Comparison of ENCODE assay signal across 15 cellular contexts in the genomic region with DNA sequence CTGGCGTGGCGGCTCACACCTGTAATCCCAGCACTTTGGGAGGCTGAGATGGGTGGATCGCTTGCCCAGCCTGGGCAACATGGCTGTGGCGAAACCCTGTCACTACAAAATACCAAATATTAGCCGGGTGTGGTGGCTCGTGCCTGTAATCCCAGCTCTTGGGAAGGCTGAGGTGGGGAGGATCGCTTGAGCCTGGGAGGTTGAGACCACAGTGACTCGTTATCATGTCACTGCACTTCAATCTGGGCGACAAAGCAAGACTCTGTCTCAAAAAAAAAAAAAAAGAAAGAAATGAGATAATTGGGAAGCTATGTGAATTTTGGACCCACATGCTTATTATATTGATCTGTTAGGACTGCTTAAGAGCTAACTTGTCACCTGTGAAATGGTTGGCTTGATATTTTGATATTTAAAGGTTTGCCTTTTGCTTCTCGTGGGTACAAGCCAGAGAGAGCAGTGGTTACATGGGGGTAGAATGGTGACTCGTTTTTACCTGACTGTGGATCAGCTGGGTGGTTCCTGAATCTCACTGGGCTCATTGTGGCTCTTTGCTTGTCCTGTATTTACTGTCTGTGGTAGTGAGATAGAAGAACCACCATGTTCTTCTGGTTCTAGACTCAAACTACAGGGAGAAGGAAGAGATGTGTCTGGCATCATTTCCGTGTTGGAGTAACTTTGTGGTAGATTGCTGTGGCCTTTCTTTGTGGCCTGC. TPM values are rescaled to one million over a fixed set of nuclear protein-coding genes. Genes with fewer than 3 reads are reported as not detected.
A peak's percentile ranks its signal among the peaks of the same experiment; 100 is the strongest.
DNase-seq lines count a peak whose midpoint lies in the region; ATAC-seq and TF ChIP-seq lines count a peak whose summit lies in the region.
"Had no signal": no experiment of that assay in that cellular context is flagged by ENCODE, and none has a peak within 500 bp of the region (broad histone marks: within the 10 kb centered on the region; RNA-seq: fewer than 3 reads in every experiment).

No MANE protein-coding gene starts in this region.

- H3K27me3 ChIP-seq in SU-DHL-6 (ENCODE audit: low read length) (no peaks in the 10 kb centered on the region), thoracic aorta (replicated peaks; ENCODE audit: insufficient read depth) (no peaks in the 10 kb centered on the region), Caco-2 (replicated peaks; ENCODE audit: control insufficient read depth, insufficient read depth, low read length) (no peaks in the 10 kb centered on the region)
- H3K27me3 ChIP-seq: esophagus muscularis mucosa, left lung had no signal

- H4K20me1 ChIP-seq in SU-DHL-6 (ENCODE audit: low read depth, low read length) = no peaks in the 10 kb centered on the region

- intact Hi-C loops in Caco-2 (cut with micrococcal nuclease; ENCODE audit: unreplicated experiment) = no loop called here

- H3K36me3 Mint-ChIP-seq in activated naive CD8-positive, alpha-beta T cell treated with anti-CD3 and anti-CD28 coated beads, Interleukin-2, amount 50 U/mL, for 24 hours (ENCODE audit: low read depth) = no peaks in the 10 kb centered on the region
- no peaks in the 10 kb centered on the region for H3K36me3 Mint-ChIP-seq in activated naive CD8-positive, alpha-beta T cell treated with anti-CD3 and anti-CD28 coated beads for 36 hours
- H3K36me3 Mint-ChIP-seq in glutamatergic neuron (ENCODE audit: unreplicated experiment) (no peaks in the 10 kb centered on the region), Caco-2 (ENCODE audit: insufficient read depth, unreplicated experiment) (no peaks in the 10 kb centered on the region)

- no peak overlapping the region for H3K4me2 ChIP-seq in SU-DHL-6 (ENCODE audit: low read depth, low read length, poor library complexity, severe bottlenecking)
- H3K4me2 ChIP-seq: KMS-11 had no signal

- no peak overlapping the region for H2AFZ ChIP-seq in SU-DHL-6 (ENCODE audit: low read depth, low read length, severe bottlenecking)

- peaks cover 27% of the 10 kb centered on the region for H3K4me1 Mint-ChIP-seq in activated naive CD8-positive, alpha-beta T cell treated with anti-CD3 and anti-CD28 coated beads, Interleukin-2, amount 50 U/mL, for 24 hours
- H3K4me1 Mint-ChIP-seq in activated naive CD8-positive, alpha-beta T cell treated with anti-CD3 and anti-CD28 coated beads for 36 hours = peaks cover 21% of the 10 kb centered on the region
- H3K4me1 Mint-ChIP-seq in glutamatergic neuron (ENCODE audit: low read depth, unreplicated experiment) (peaks cover 49% of the 10 kb centered on the region), Caco-2 (ENCODE audit: low read depth, unreplicated experiment) (peaks cover 7% of the 10 kb centered on the region)

- H3K27ac Mint-ChIP-seq in activated naive CD8-positive, alpha-beta T cell treated with anti-CD3 and anti-CD28 coated beads, Interleukin-2, amount 50 U/mL, for 24 hours = peak overlapping the region; percentile 25
- H3K27ac Mint-ChIP-seq in activated naive CD8-positive, alpha-beta T cell treated with anti-CD3 and anti-CD28 coated beads for 36 hours = no peak overlapping the region
- H3K27ac Mint-ChIP-seq in glutamatergic neuron (ENCODE audit: unreplicated experiment) = peak overlapping the region; percentile 62
- H3K27ac Mint-ChIP-seq in Caco-2 (ENCODE audit: unreplicated experiment) = no peak overlapping the region

- H3F3A ChIP-seq in SU-DHL-6 (ENCODE audit: insufficient read depth) = peaks cover 64% of the 10 kb centered on the region

- H3K27me3 Mint-ChIP-seq in activated naive CD8-positive, alpha-beta T cell treated with anti-CD3 and anti-CD28 coated beads, Interleukin-2, amount 50 U/mL, for 24 hours = peaks cover 16% of the 10 kb centered on the region
- peaks cover 46% of the 10 kb centered on the region for H3K27me3 Mint-ChIP-seq in activated naive CD8-positive, alpha-beta T cell treated with anti-CD3 and anti-CD28 coated beads for 36 hours
- H3K27me3 Mint-ChIP-seq in glutamatergic neuron (ENCODE audit: unreplicated experiment) (peaks cover 5% of the 10 kb centered on the region), Caco-2 (ENCODE audit: insufficient read depth, unreplicated experiment) (no peaks in the 10 kb centered on the region)

- H3K9me2 ChIP-seq in SU-DHL-6 (replicated peaks; ENCODE audit: insufficient read depth, low read length) = no peaks in the 10 kb centered on the region

- no peak for DNase-seq in activated naive CD8-positive, alpha-beta T cell treated with anti-CD3 and anti-CD28 coated beads, Interleukin-2, amount 50 U/mL, for 24 hours
- DNase-seq in activated naive CD8-positive, alpha-beta T cell treated with anti-CD3 and anti-CD28 coated beads for 36 hours = no peak
- DNase-seq in glutamatergic neuron (no peak), thoracic aorta (ENCODE audit: low spot score) (no peak), NOMO-1 treated with DMSO at 0.1 percent for 48 hours (lab: John Stamatoyannopoulos, UW; ENCODE audit: unreplicated experiment) (no peak), Caco-2 (no peak)
- DNase-seq: hippocampal formation, left lung, NCI-H524, T-helper 2 cell had no signal

- no peak overlapping the region for H3K9ac ChIP-seq in SU-DHL-6 (ENCODE audit: low read length)
- H3K9ac ChIP-seq: KMS-11 had no signal

- no peak overlapping the region for H3K4me3 Mint-ChIP-seq in activated naive CD8-positive, alpha-beta T cell treated with anti-CD3 and anti-CD28 coated beads, Interleukin-2, amount 50 U/mL, for 24 hours
- no peak overlapping the region for H3K4me3 Mint-ChIP-seq in activated naive CD8-positive, alpha-beta T cell treated with anti-CD3 and anti-CD28 coated beads for 36 hours
- peak overlapping the region; percentile 19 for H3K4me3 Mint-ChIP-seq in glutamatergic neuron (ENCODE audit: unreplicated experiment)
- H3K4me3 Mint-ChIP-seq in Caco-2 (ENCODE audit: unreplicated experiment) = no peak overlapping the region

- peaks cover 53% of the 10 kb centered on the region for H3K79me2 ChIP-seq in SU-DHL-6 (ENCODE audit: insufficient read depth, low read length)

- no peaks in the 10 kb centered on the region for H3K9me3 Mint-ChIP-seq in activated naive CD8-positive, alpha-beta T cell treated with anti-CD3 and anti-CD28 coated beads, Interleukin-2, amount 50 U/mL, for 24 hours
- no peaks in the 10 kb centered on the region for H3K9me3 Mint-ChIP-seq in activated naive CD8-positive, alpha-beta T cell treated with anti-CD3 and anti-CD28 coated beads for 36 hours
- H3K9me3 Mint-ChIP-seq in glutamatergic neuron (ENCODE audit: unreplicated experiment) = peaks cover 7% of the 10 kb centered on the region
- no peaks in the 10 kb centered on the region for H3K9me3 Mint-ChIP-seq in Caco-2 (ENCODE audit: unreplicated experiment)

- ATAC-seq in activated naive CD8-positive, alpha-beta T cell treated with anti-CD3 and anti-CD28 coated beads, Interleukin-2, amount 50 U/mL, for 24 hours = peak; percentile 80
- ATAC-seq in thoracic aorta (ENCODE audit: insufficient number of reproducible peaks, low FRiP score, low read depth) (no peak), HG03565 (IDR thresholded peaks at IDR 0.05; ENCODE audit: unreplicated experiment) (no peak)
- ATAC-seq: left lung had no signal

- peaks cover 29 to 74% of the 10 kb centered on the region in 2 donors for H3K4me1 ChIP-seq in thoracic aorta (ENCODE audit: control insufficient read depth in 1 of 2, low read depth in 2 of 2)
- no peaks in the 10 kb centered on the region for H3K4me1 ChIP-seq in Caco-2

- no peak overlapping the region for H3K4me3 ChIP-seq in SU-DHL-6 (ENCODE audit: insufficient read depth, low read length, poor library complexity, severe bottlenecking)
- no peak overlapping the region for H3K4me3 ChIP-seq in thoracic aorta
- no peak overlapping the region for H3K4me3 ChIP-seq in Caco-2 (ENCODE audit: low read depth, low read length)
- H3K4me3 ChIP-seq: coronary artery, esophagus muscularis mucosa, left lung had no signal

- CTCF ChIA-PET in Caco-2 (lab: Charles Lee) = interaction anchor here (0.6 kb wide), 1 partner anchor 30 kb away, joined by 3 read pairs; no protein-coding TSS in a partner anchor

- H3K36me3 ChIP-seq in SU-DHL-6 (ENCODE audit: low read length) (no peaks in the 10 kb centered on the region), thoracic aorta (peaks cover 1% of the 10 kb centered on the region), Caco-2 (ENCODE audit: control insufficient read depth, insufficient read depth, low read length) (no peaks in the 10 kb centered on the region)

- POLR2A ChIA-PET in Caco-2 (lab: Charles Lee) = no interaction called here

- no peak for TF ChIP-seq CTCF in SU-DHL-6 (IDR thresholded peaks at IDR 0.05; ENCODE audit: insufficient read depth, low read length, poor library complexity, severe bottlenecking)
- no peak for TF ChIP-seq CTCF in glutamatergic neuron (IDR thresholded peaks at IDR 0.05; ENCODE audit: partially characterized antibody, unreplicated experiment)
- no peak for TF ChIP-seq CTCF in thoracic aorta (IDR thresholded peaks at IDR 0.05)
- no peak for TF ChIP-seq CTCF in Caco-2 (IDR thresholded peaks at IDR 0.05; ENCODE audit: insufficient read depth in 1 of 2, low read depth in 1 of 2, low read length in 1 of 2, severe bottlenecking in 1 of 2, unreplicated experiment in 1 of 2)

- H3K9me3 ChIP-seq in SU-DHL-6 (ENCODE audit: insufficient read depth, low read length) = no peaks in the 10 kb centered on the region
- H3K9me3 ChIP-seq in thoracic aorta = no peaks in the 10 kb centered on the region
- H3K9me3 ChIP-seq in Caco-2 = no peaks in the 10 kb centered on the region
- H3K9me3 ChIP-seq: esophagus muscularis mucosa, left lung had no signal

- BruUV-seq in Caco-2 (replicated peaks; lab: Mats Ljungman, UMichigan) = no TSS peak

- H3K27ac ChIP-seq in SU-DHL-6 (ENCODE audit: low read depth, low read length) (peak overlapping the region; percentile 25; the same call in 1 of the 2 replicates), thoracic aorta (peak overlapping the region; percentile 31 to 80)
- H3K27ac ChIP-seq: coronary artery, esophagus muscularis mucosa, KMS-11, left lung had no signal

RNA-seq across cellular contexts. Expression of a gene that starts 28.9 kb away (rescaled TPM):
- 1 to 10 TPM; 1.2 to 1.5 TPM for total RNA-seq in activated naive CD8-positive, alpha-beta T cell treated with anti-CD3 and anti-CD28 coated beads for 36 hours
- 217 TPM for total RNA-seq in glutamatergic neuron (ENCODE audit: unreplicated experiment)
- total RNA-seq in thoracic aorta = 100 to 1,000 TPM; 133 to 211 TPM
- total RNA-seq in Caco-2 (2022) = 27.7 and 32.7 TPM in 2 replicates

Comparison
In these comparisons a context has a peak if more than half of its experiments do, and no peak if none do; other contexts are left out.
1. H3K27ac Mint-ChIP-seq: peak in activated naive CD8-positive, alpha-beta T cell treated with anti-CD3 and anti-CD28 coated beads, Interleukin-2, amount 50 U/mL, for 24 hours (single experiment) and glutamatergic neuron (single experiment); none in activated naive CD8-positive, alpha-beta T cell treated with anti-CD3 and anti-CD28 coated beads for 36 hours (single experiment) and Caco-2 (single experiment).
2. RNA of a gene that starts 28.9 kb away (total RNA-seq): 217 TPM in glutamatergic neuron (single experiment), 133 to 211 TPM in thoracic aorta and 27.7 to 32.7 TPM in Caco-2; 1.2 to 1.5 TPM in activated naive CD8-positive, alpha-beta T cell treated with anti-CD3 and anti-CD28 coated beads for 36 hours; every median in the first group is over 10 times any median in the second.